ENCODE assay signal across 26 cellular contexts in genomic region chr6:56349196-56349595, GRCh38.
DNase-seq lines count a peak whose midpoint lies in the region; ATAC-seq, FAIRE-seq and TF ChIP-seq lines count a peak whose summit lies in the region.
"Had no signal": no experiment of that assay in that cellular context is flagged by ENCODE, and none has a peak within 500 bp of the region (broad histone marks: within the 10 kb centered on the region; RNA-seq: fewer than 3 reads in every experiment).

No MANE protein-coding gene starts in this region.

- H3K27ac Mint-ChIP-seq in MCF 10A (ENCODE audit: low read depth, unreplicated experiment): no peak overlapping the region
- H3K27ac Mint-ChIP-seq in astrocyte (ENCODE audit: unreplicated experiment): no peak overlapping the region
- no peak overlapping the region for H3K27ac Mint-ChIP-seq in WTC11
- H3K27ac Mint-ChIP-seq: activated naive CD8-positive, alpha-beta T cell treated with anti-CD3 and anti-CD28 coated beads, Interleukin-2, amount 10 ng/mL, durations not matched to agents 7 days and 5 days; activated T-helper 17 cell treated with anti-CD3 and anti-CD28 coated beads, Interleukin-2, amount 50 U/mL, for 72 hours had no signal

- peak overlapping the region; percentile 35 for H3K4me2 ChIP-seq in astrocyte (ENCODE audit: low read length)
- H3K4me2 ChIP-seq: BLaER1 had no signal

- H3K27ac ChIP-seq in breast epithelium: no peak overlapping the region
- no peak overlapping the region for H3K27ac ChIP-seq in astrocyte (ENCODE audit: low read depth, low read length)
- H3K27ac ChIP-seq: 22Rv1, BLaER1, sigmoid colon, transverse colon had no signal

- ATAC-seq in HG03280 (IDR thresholded peaks at IDR 0.05; ENCODE audit: unreplicated experiment): no peak
- ATAC-seq in HG03442 (IDR thresholded peaks at IDR 0.05; ENCODE audit: unreplicated experiment): no peak
- ATAC-seq in WTC11: no peak
- ATAC-seq: activated T-helper 17 cell treated with anti-CD3 and anti-CD28 coated beads, Interleukin-2, amount 50 U/mL, for 72 hours; esophagus mucosa; HCT116; Right ventricle myocardium inferior; stimulated activated naive CD8-positive, alpha-beta T cell treated with anti-CD3 and anti-CD28 coated beads, Interleukin-15, Interleukin-2, amounts not matched to agents 100 U/mL and 50 U/mL, for 24 hours had no signal

- H3K4me3 Mint-ChIP-seq in MCF 10A (ENCODE audit: unreplicated experiment): no peak overlapping the region
- H3K4me3 Mint-ChIP-seq in astrocyte (ENCODE audit: unreplicated experiment): no peak overlapping the region
- H3K4me3 Mint-ChIP-seq in WTC11: no peak overlapping the region
- H3K4me3 Mint-ChIP-seq: activated naive CD8-positive, alpha-beta T cell treated with anti-CD3 and anti-CD28 coated beads, Interleukin-2, amount 10 ng/mL, durations not matched to agents 7 days and 5 days; activated T-helper 17 cell treated with anti-CD3 and anti-CD28 coated beads, Interleukin-2, amount 50 U/mL, for 72 hours; naive B cell had no signal

- TF ChIP-seq CTCF in MCF 10A (IDR thresholded peaks at IDR 0.05; ENCODE audit: unreplicated experiment) (no peak), breast epithelium (IDR thresholded peaks at IDR 0.05) (no peak), astrocyte (IDR thresholded peaks at IDR 0.05; ENCODE audit: insufficient read depth, low read depth, low read length) (no peak), fibroblast of the aortic adventitia (IDR thresholded peaks at IDR 0.05; ENCODE audit: insufficient read depth, low read length) (no peak), WTC11 (IDR thresholded peaks at IDR 0.05) (no peak), GM20000 (IDR thresholded peaks at IDR 0.05; ENCODE audit: extremely low read depth, missing control alignments) (no peak)

- FAIRE-seq in astrocyte (lab: Jason Lieb, UNC): no peak
- FAIRE-seq: GM12891 had no signal

- no peak overlapping the region for H3K4me3 ChIP-seq in breast epithelium
- no peak overlapping the region for H3K4me3 ChIP-seq in astrocyte (ENCODE audit: insufficient read depth, low read depth, low read length)
- H3K4me3 ChIP-seq in fibroblast of the aortic adventitia (ENCODE audit: low read depth, low read length): no peak overlapping the region
- H3K4me3 ChIP-seq: BLaER1, sigmoid colon, transverse colon had no signal

- intact Hi-C loops in MCF 10A (cut with micrococcal nuclease): no loop called here
- intact Hi-C loops in breast epithelium (cut with DNase I; ENCODE audit: low total_unique reads): no loop called here

- H3K9me3 Mint-ChIP-seq in MCF 10A (ENCODE audit: unreplicated experiment) (peaks cover 16% of the 10 kb centered on the region), astrocyte (ENCODE audit: unreplicated experiment) (peaks cover 9% of the 10 kb centered on the region), WTC11 (peaks cover 21% of the 10 kb centered on the region)
- H3K9me3 Mint-ChIP-seq: activated T-helper 17 cell treated with anti-CD3 and anti-CD28 coated beads, Interleukin-2, amount 50 U/mL, for 72 hours had no signal

- no TSS peak for BruUV-seq in MCF 10A (replicated peaks; lab: Mats Ljungman, UMichigan)

- TF ChIP-seq POLR2A in breast epithelium (IDR thresholded peaks at IDR 0.05): no peak

- peaks cover 22% of the 10 kb centered on the region for H3K4me1 Mint-ChIP-seq in MCF 10A (ENCODE audit: insufficient read depth, unreplicated experiment)
- peaks cover 20% of the 10 kb centered on the region for H3K4me1 Mint-ChIP-seq in astrocyte (ENCODE audit: low read depth, unreplicated experiment)
- H3K4me1 Mint-ChIP-seq in WTC11: peaks cover 16% of the 10 kb centered on the region
- H3K4me1 Mint-ChIP-seq: activated naive CD8-positive, alpha-beta T cell treated with anti-CD3 and anti-CD28 coated beads, Interleukin-2, amount 10 ng/mL, durations not matched to agents 7 days and 5 days; activated T-helper 17 cell treated with anti-CD3 and anti-CD28 coated beads, Interleukin-2, amount 50 U/mL, for 72 hours; naive B cell had no signal

- H3K9me3 ChIP-seq in breast epithelium: peaks cover 0 to 3% of the 10 kb centered on the region in 2 donors
- peaks cover 6% of the 10 kb centered on the region for H3K9me3 ChIP-seq in astrocyte (ENCODE audit: insufficient read depth, low read depth, low read length)
- H3K9me3 ChIP-seq: BLaER1 had no signal

- no peaks in the 10 kb centered on the region for H4K20me1 ChIP-seq in astrocyte (ENCODE audit: insufficient read depth, low read length)
- H4K20me1 ChIP-seq: BLaER1 had no signal

- CTCF ChIA-PET in MCF 10A (lab: Yijun Ruan, JAX) (no interaction called here), WTC11 (lab: Charles Lee) (no interaction called here)

- H3K27me3 ChIP-seq in breast epithelium: no peaks in the 10 kb centered on the region
- H3K27me3 ChIP-seq in astrocyte (ENCODE audit: insufficient read depth, low read length): no peaks in the 10 kb centered on the region
- H3K27me3 ChIP-seq: BLaER1, sigmoid colon, transverse colon had no signal

- H2AFZ ChIP-seq in astrocyte (ENCODE audit: low read depth, low read length): no peak overlapping the region

- H3K36me3 Mint-ChIP-seq in MCF 10A (ENCODE audit: insufficient read depth, unreplicated experiment) (no peaks in the 10 kb centered on the region), astrocyte (ENCODE audit: low read depth, unreplicated experiment) (no peaks in the 10 kb centered on the region), WTC11 (peaks cover 7% of the 10 kb centered on the region)
- H3K36me3 Mint-ChIP-seq: activated naive CD8-positive, alpha-beta T cell treated with anti-CD3 and anti-CD28 coated beads, Interleukin-2, amount 10 ng/mL, durations not matched to agents 7 days and 5 days; naive B cell had no signal

- H3K27me3 Mint-ChIP-seq in MCF 10A (ENCODE audit: insufficient read depth, unreplicated experiment) (no peaks in the 10 kb centered on the region), astrocyte (ENCODE audit: low read depth, unreplicated experiment) (no peaks in the 10 kb centered on the region), WTC11 (ENCODE audit: low read depth) (no peaks in the 10 kb centered on the region)
- H3K27me3 Mint-ChIP-seq: activated naive CD8-positive, alpha-beta T cell treated with anti-CD3 and anti-CD28 coated beads, Interleukin-2, amount 10 ng/mL, durations not matched to agents 7 days and 5 days had no signal

- no peaks in the 10 kb centered on the region for H3K36me3 ChIP-seq in breast epithelium
- H3K36me3 ChIP-seq in astrocyte (ENCODE audit: insufficient read depth, low read length): no peaks in the 10 kb centered on the region
- H3K36me3 ChIP-seq: BLaER1, sigmoid colon, transverse colon had no signal

- H3K4me1 ChIP-seq in breast epithelium (no peaks in the 10 kb centered on the region), astrocyte (ENCODE audit: insufficient read depth, low read length) (peaks cover 31% of the 10 kb centered on the region)
- H3K4me1 ChIP-seq: BLaER1, transverse colon had no signal

- no peak overlapping the region for H3K9ac ChIP-seq in astrocyte (ENCODE audit: low read length)
- H3K9ac ChIP-seq: BLaER1 had no signal

- DNase-seq in MCF 10A (ENCODE audit: unreplicated experiment) (peak; percentile 36), breast epithelium (ENCODE audit: low spot score in 2 of 2) (no peak), astrocyte (ENCODE audit: low read depth) (peak; percentile 66), fibroblast of the aortic adventitia (ENCODE audit: low read depth) (peak; percentile 72), WTC11 (ENCODE audit: low spot score) (no peak), GM20000 (ENCODE audit: low spot score) (no peak)
- DNase-seq: activated CD4-positive, alpha-beta T cell treated with anti-CD3 and anti-CD28 coated beads for 48 hours; activated naive CD8-positive, alpha-beta T cell treated with anti-CD3 and anti-CD28 coated beads, Interleukin-2, amount 10 ng/mL, durations not matched to agents 7 days and 5 days; caudate nucleus; DMS 273 treated with DMSO at 0.1 percent for 48 hours; hypothalamus; naive B cell; NCI-H187; sigmoid colon; stimulated activated CD4-positive, alpha-beta T cell treated with anti-CD3 and anti-CD28 coated beads, Interleukin-1b, Interleukin-23, amount 100 ng/mL, for 48 hours; stimulated activated naive CD8-positive, alpha-beta T cell treated with anti-CD3 and anti-CD28 coated beads, Interleukin-15, Interleukin-2, amounts not matched to agents 100 U/mL and 50 U/mL, for 24 hours; transverse colon had no signal

- POLR2A ChIA-PET in MCF 10A (lab: Yijun Ruan, JAX) (interaction anchor here (0.6 to 0.9 kb wide), 2 partner anchors 10 to 515 kb away, joined by 3 read pairs; no protein-coding TSS in a partner anchor), WTC11 (lab: Charles Lee) (no interaction called here)

- H3K79me2 ChIP-seq in astrocyte (ENCODE audit: insufficient read depth, low read length): no peaks in the 10 kb centered on the region

TF ChIP-seq in WTC11, 78 proteins besides CTCF, POLR2A, EP300 and RAD21:
- TF ChIP-seq, protein P1, sequence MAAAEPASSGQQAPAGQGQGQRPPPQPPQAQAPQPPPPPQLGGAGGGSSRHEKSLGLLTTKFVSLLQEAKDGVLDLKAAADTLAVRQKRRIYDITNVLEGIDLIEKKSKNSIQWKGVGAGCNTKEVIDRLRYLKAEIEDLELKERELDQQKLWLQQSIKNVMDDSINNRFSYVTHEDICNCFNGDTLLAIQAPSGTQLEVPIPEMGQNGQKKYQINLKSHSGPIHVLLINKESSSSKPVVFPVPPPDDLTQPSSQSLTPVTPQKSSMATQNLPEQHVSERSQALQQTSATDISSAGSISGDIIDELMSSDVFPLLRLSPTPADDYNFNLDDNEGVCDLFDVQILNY (CRISPR knock-in tag; IDR thresholded peaks at IDR 0.05): no peak
- TF ChIP-seq ZNF121 (CRISPR knock-in tag; IDR thresholded peaks at IDR 0.05) (no peak), ZNF219 (CRISPR knock-in tag; IDR thresholded peaks at IDR 0.05; ENCODE audit: borderline replicate concordance) (no peak), TP53 (CRISPR knock-in tag; IDR thresholded peaks at IDR 0.05) (no peak)
- TF ChIP-seq, protein P2, sequence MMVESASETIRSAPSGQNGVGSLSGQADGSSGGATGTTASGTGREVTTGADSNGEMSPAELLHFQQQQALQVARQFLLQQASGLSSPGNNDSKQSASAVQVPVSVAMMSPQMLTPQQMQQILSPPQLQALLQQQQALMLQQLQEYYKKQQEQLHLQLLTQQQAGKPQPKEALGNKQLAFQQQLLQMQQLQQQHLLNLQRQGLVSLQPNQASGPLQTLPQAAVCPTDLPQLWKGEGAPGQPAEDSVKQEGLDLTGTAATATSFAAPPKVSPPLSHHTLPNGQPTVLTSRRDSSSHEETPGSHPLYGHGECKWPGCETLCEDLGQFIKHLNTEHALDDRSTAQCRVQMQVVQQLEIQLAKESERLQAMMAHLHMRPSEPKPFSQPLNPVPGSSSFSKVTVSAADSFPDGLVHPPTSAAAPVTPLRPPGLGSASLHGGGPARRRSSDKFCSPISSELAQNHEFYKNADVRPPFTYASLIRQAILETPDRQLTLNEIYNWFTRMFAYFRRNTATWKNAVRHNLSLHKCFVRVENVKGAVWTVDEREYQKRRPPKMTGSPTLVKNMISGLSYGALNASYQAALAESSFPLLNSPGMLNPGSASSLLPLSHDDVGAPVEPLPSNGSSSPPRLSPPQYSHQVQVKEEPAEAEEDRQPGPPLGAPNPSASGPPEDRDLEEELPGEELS (CRISPR knock-in tag; IDR thresholded peaks at IDR 0.05): no peak
TF ChIP-seq in WTC11: peak in this region for 0.

Comparison
In these comparisons a context has a peak if more than half of its experiments do, and no peak if none do; other contexts are left out.
1. DNase-seq: peak in MCF 10A (single experiment), astrocyte (single experiment) and fibroblast of the aortic adventitia (single experiment); none in breast epithelium (0 of 2), WTC11 (single experiment) and GM20000 (single experiment).